In the genomic region with DNA sequence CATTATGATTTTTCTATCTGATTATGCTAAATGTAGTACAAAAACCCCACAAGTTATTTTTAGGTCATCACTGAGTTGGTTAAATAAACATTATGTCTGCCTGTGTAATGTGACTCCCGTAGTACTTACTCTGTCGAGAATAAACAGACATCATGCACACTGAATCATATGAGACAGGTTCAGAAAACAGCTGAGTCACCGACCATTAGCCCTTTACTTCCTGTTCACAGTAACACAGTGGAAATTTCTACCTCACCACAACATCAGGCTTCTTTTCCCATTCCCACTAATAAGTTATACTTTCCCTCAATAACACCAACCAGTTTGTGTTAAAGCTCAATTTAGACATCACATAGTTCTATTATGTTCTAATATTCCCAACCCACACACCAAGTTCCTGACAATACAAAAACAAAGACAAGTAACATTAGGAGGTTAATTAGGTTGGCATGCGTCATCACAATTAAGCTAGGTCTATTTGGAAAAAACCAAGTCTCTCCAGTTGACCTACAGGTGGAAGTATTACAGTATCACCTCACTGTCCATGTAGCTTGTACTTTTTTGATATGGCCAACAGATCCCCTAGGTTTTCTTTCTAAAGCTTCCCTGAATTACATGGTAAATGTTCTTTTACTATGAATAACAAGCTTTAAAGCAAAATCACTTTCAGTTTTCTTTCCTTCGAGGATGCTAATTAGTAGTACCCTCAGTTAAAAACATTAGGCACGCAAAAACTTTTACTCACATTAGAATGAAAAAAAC, we compare ENCODE assay signal across 8 cellular contexts.
DNase-seq lines count a peak whose midpoint lies in the region; ATAC-seq, FAIRE-seq and TF ChIP-seq lines count a peak whose summit lies in the region.

No MANE protein-coding gene starts in this region.

- no peaks in the 10 kb centered on the region for H3K36me3 ChIP-seq in lung (ENCODE audit: control insufficient read depth in 2 of 2, insufficient read depth in 2 of 2, low read length in 2 of 2)

- POLR2A ChIA-PET in A549 (lab: Yijun Ruan, JAX) = no interaction called here
- POLR2A ChIA-PET in GM10248 (lab: Yijun Ruan, JAX) = interaction anchor here (0.6 kb wide), 2 partner anchors 28 to 43 kb away, joined by 3 to 7 read pairs; no protein-coding TSS in a partner anchor

- DNase-seq in A549 (ENCODE audit: low read depth in 1 of 2, low spot score in 1 of 2) = peak; percentile 73 to 96
- peak; percentile 75 for DNase-seq in GM10248 (ENCODE audit: extremely low spot score)
- DNase-seq in NCI-H1092 (lab: John Stamatoyannopoulos, UW) = peak; percentile 88
- peak; percentile 64 for DNase-seq in lung (ENCODE audit: low spot score)

- H3K4me2 ChIP-seq in A549 = peak overlapping the region; percentile 88

- WGBS in A549 (ENCODE audit: missing lambda C conversion rate) = 8% methylated on average over 6 of the region's 6 CpGs
- 8 to 11% methylated on average over 6 of the region's 6 CpGs for WGBS in lung, 2 donors

- FAIRE-seq in A549 (lab: Jason Lieb, UNC) = peak; percentile 32
- peak; percentile 61 for FAIRE-seq in colon (lab: Jason Lieb, UNC)

- no peaks in the 10 kb centered on the region for H3K9me3 ChIP-seq in A549
- H3K9me3 ChIP-seq in lung (ENCODE audit: control insufficient read depth in 2 of 2, insufficient read depth in 1 of 2, low read length in 1 of 2) = no peaks in the 10 kb centered on the region

- no peak; a peak in 1 of 5 replicates for TF ChIP-seq RAD21 in A549 (conservative IDR thresholded peaks at IDR 0.05 in 1 of 2, IDR thresholded peaks at IDR 0.05 in 1 of 2)

- H3K4me3 ChIP-seq in A549 (peak overlapping the region; percentile 21; the same call in 1 of the 3 replicates), lung (no peak overlapping the region)

- H3K4me1 ChIP-seq in A549 (peaks cover 57% of the 10 kb centered on the region), lung (ENCODE audit: control insufficient read depth in 2 of 2, insufficient read depth in 2 of 2, low read length in 2 of 2) (peaks cover 4 to 9% of the 10 kb centered on the region in 2 donors)

- ATAC-seq in A549 = peak; percentile 99 to 100
- ATAC-seq in HG02642 (IDR thresholded peaks at IDR 0.05; ENCODE audit: poor library complexity, unreplicated experiment) = peak; percentile 78
- peak; percentile 98 for ATAC-seq in SK-N-SH treated with all-trans-retinoic acid at 6 μM for 48 hours
- ATAC-seq in lung (ENCODE audit: insufficient read depth, low FRiP score) = peak; percentile 94

- peak in 1 of 2 experiments; percentile 73; a peak in 1 of 5 replicates for TF ChIP-seq EP300 in A549 (IDR thresholded peaks at IDR 0.05)

- H3K27me3 ChIP-seq in lung (ENCODE audit: control insufficient read depth, insufficient read depth) = no peaks in the 10 kb centered on the region

- TF ChIP-seq CTCF in A549 (IDR thresholded peaks at IDR 0.05) (no peak), GM10248 (IDR thresholded peaks at IDR 0.05; ENCODE audit: control extremely low read depth, extremely low read depth, low read depth, missing control alignments) (no peak), lung (IDR thresholded peaks at IDR 0.05; ENCODE audit: control extremely low read depth, extremely low read depth) (no peak)

- peak overlapping the region; percentile 93 to 95 for H3K27ac ChIP-seq in A549
- H3K27ac ChIP-seq in lung (ENCODE audit: low read depth in 1 of 2, low read length in 1 of 2) = peak overlapping the region; percentile 14 to 88
- H3K27ac ChIP-seq in temporal lobe (ENCODE audit: low read depth, low read length) = peak overlapping the region; percentile 54

- no peak for TF ChIP-seq POLR2A in A549 (IDR thresholded peaks at IDR 0.05; ENCODE audit: low read length)

- CTCF ChIA-PET in A549 (lab: Yijun Ruan, JAX) = interaction anchor here (0.6 to 1.3 kb wide), 4 partner anchors 8 to 169 kb away, joined by 3 to 4 read pairs (median 4); no protein-coding TSS in a partner anchor
- CTCF ChIA-PET in GM10248 (lab: Yijun Ruan, JAX) = interaction anchor here (0.9 to 1.1 kb wide), 3 partner anchors 12 to 51 kb away, joined by 3 to 6 read pairs (median 4); no protein-coding TSS in a partner anchor

TF ChIP-seq in A549, 52 proteins besides CTCF, POLR2A, EP300 and RAD21 (continues in another document):
- TF ChIP-seq JUNB (IDR thresholded peaks at IDR 0.05) = peak; percentile 69
- TF ChIP-seq, protein P1, sequence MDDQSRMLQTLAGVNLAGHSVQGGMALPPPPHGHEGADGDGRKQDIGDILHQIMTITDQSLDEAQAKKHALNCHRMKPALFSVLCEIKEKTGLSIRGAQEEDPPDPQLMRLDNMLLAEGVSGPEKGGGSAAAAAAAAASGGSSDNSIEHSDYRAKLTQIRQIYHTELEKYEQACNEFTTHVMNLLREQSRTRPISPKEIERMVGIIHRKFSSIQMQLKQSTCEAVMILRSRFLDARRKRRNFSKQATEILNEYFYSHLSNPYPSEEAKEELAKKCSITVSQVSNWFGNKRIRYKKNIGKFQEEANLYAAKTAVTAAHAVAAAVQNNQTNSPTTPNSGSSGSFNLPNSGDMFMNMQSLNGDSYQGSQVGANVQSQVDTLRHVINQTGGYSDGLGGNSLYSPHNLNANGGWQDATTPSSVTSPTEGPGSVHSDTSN (IDR thresholded peaks at IDR 0.05) = peak; percentile 26; the same call in 1 of the 2 replicates
- no peak for TF ChIP-seq CBX8 (IDR thresholded peaks at IDR 0.05)
- TF ChIP-seq, protein P2, sequence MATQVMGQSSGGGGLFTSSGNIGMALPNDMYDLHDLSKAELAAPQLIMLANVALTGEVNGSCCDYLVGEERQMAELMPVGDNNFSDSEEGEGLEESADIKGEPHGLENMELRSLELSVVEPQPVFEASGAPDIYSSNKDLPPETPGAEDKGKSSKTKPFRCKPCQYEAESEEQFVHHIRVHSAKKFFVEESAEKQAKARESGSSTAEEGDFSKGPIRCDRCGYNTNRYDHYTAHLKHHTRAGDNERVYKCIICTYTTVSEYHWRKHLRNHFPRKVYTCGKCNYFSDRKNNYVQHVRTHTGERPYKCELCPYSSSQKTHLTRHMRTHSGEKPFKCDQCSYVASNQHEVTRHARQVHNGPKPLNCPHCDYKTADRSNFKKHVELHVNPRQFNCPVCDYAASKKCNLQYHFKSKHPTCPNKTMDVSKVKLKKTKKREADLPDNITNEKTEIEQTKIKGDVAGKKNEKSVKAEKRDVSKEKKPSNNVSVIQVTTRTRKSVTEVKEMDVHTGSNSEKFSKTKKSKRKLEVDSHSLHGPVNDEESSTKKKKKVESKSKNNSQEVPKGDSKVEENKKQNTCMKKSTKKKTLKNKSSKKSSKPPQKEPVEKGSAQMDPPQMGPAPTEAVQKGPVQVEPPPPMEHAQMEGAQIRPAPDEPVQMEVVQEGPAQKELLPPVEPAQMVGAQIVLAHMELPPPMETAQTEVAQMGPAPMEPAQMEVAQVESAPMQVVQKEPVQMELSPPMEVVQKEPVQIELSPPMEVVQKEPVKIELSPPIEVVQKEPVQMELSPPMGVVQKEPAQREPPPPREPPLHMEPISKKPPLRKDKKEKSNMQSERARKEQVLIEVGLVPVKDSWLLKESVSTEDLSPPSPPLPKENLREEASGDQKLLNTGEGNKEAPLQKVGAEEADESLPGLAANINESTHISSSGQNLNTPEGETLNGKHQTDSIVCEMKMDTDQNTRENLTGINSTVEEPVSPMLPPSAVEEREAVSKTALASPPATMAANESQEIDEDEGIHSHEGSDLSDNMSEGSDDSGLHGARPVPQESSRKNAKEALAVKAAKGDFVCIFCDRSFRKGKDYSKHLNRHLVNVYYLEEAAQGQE (IDR thresholded peaks at IDR 0.05) = no peak
- no peak for TF ChIP-seq KDM5A (IDR thresholded peaks at IDR 0.05)
- peak; percentile 49 to 66; a peak in 3 of 5 replicates for TF ChIP-seq JUN (IDR thresholded peaks at IDR 0.05)

TF ChIP-seq in SK-N-SH treated with all-trans-retinoic acid at 6 μM for 48 hours, 23 proteins besides CTCF, POLR2A, EP300 and RAD21:
- TF ChIP-seq TOX (CRISPR knock-in tag; IDR thresholded peaks at IDR 0.05; ENCODE audit: borderline replicate concordance) (peak; percentile 54; the same call in 1 of the 2 replicates), ZNF70 (CRISPR knock-in tag; IDR thresholded peaks at IDR 0.05) (peak; percentile 95), ISL1 (CRISPR knock-in tag; IDR thresholded peaks at IDR 0.05) (peak; percentile 93), TCF4 (CRISPR knock-in tag; IDR thresholded peaks at IDR 0.05; ENCODE audit: borderline replicate concordance) (peak; percentile 38; the same call in 1 of the 2 replicates)
- TF ChIP-seq, protein P3, sequence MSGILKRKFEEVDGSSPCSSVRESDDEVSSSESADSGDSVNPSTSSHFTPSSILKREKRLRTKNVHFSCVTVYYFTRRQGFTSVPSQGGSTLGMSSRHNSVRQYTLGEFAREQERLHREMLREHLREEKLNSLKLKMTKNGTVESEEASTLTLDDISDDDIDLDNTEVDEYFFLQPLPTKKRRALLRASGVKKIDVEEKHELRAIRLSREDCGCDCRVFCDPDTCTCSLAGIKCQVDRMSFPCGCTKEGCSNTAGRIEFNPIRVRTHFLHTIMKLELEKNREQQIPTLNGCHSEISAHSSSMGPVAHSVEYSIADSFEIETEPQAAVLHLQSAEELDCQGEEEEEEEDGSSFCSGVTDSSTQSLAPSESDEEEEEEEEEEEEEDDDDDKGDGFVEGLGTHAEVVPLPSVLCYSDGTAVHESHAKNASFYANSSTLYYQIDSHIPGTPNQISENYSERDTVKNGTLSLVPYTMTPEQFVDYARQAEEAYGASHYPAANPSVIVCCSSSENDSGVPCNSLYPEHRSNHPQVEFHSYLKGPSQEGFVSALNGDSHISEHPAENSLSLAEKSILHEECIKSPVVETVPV (CRISPR knock-in tag; IDR thresholded peaks at IDR 0.05) = no peak
